Comparison of ENCODE assay signal across 8 cellular contexts in genomic region chr1:234772345-234773147, GRCh38.
A peak's percentile ranks its signal among the peaks of the same experiment; 100 is the strongest.
DNase-seq lines count a peak whose midpoint lies in the region; ATAC-seq, FAIRE-seq and TF ChIP-seq lines count a peak whose summit lies in the region.

No MANE protein-coding gene starts in this region.

- TF ChIP-seq POLR2A in gastrocnemius medialis (IDR thresholded peaks at IDR 0.05) = peak; percentile 43 to 66

- FAIRE-seq in D721Med (lab: Jason Lieb, UNC) = no peak

- no peaks in the 10 kb centered on the region for H3K27me3 Mint-ChIP-seq in CD4-positive, alpha-beta T cell

- H3K4me3 ChIP-seq in cardiac muscle cell (no peak overlapping the region), gastrocnemius medialis (no peak overlapping the region)

- H3K4me1 ChIP-seq in cardiac muscle cell (ENCODE audit: low read depth) = peaks cover 31% of the 10 kb centered on the region
- peaks cover 13 to 18% of the 10 kb centered on the region in 2 donors for H3K4me1 ChIP-seq in gastrocnemius medialis

- peak overlapping the region; percentile 42 for H3K4me3 Mint-ChIP-seq in CD4-positive, alpha-beta T cell

- peaks cover 56% of the 10 kb centered on the region for H3K4me1 Mint-ChIP-seq in CD4-positive, alpha-beta T cell (ENCODE audit: low read depth)

- POLR2A ChIA-PET in CD4-positive, alpha-beta T cell (lab: Charles Lee) = interaction anchor here (0.6 to 7.4 kb wide), 5 partner anchors 13 to 239 kb away, joined by 3 to 67 read pairs (median 11); partner anchors contain the start of gene IRF2BP2

- in situ Hi-C loops in SK-MEL-5 (cut with HindIII; ENCODE audit: low pct_unique_long_range_greater_than_20kb, low sequenced_read_pairs) = no loop called here
- in situ Hi-C loops in gastrocnemius medialis (cut with MboI; ENCODE audit: low sequenced_read_pairs in 4 of 4) = no loop called here

- H3K9me3 Mint-ChIP-seq in CD4-positive, alpha-beta T cell = no peaks in the 10 kb centered on the region

- peaks cover 4% of the 10 kb centered on the region for H3K27me3 ChIP-seq in CD4-positive, alpha-beta T cell (ENCODE audit: control insufficient read depth, insufficient read depth, low read length)
- H3K27me3 ChIP-seq in cardiac muscle cell (no peaks in the 10 kb centered on the region), gastrocnemius medialis (peaks cover 12 to 13% (median 13%) of the 10 kb centered on the region in 3 donors)

- peak; percentile 56 to 86 (median 76) for DNase-seq in CD4-positive, alpha-beta T cell
- DNase-seq in SK-MEL-5 (ENCODE audit: low read depth, low spot score) (peak; percentile 94), cardiac muscle cell (ENCODE audit: low read depth in 1 of 2, low spot score in 1 of 2) (peak; percentile 50 to 98), gastrocnemius medialis (peak; percentile 90 to 92), D721Med (ENCODE audit: insufficient read length, low spot score) (no peak)
- DNase-seq in activated naive CD4-positive, alpha-beta T cell treated with Interleukin-2 at 50 U/mL for 16 hours = peak; percentile 89

- intact Hi-C loops in CD4-positive, alpha-beta T cell (cut with DNase I, micrococcal nuclease) = loop anchor here (1.0 to 5.0 kb wide), 6 partner anchors 13 to 175 kb away; no protein-coding TSS in a partner anchor
- intact Hi-C loops in gastrocnemius medialis (cut with DNase I; ENCODE audit: low total_unique reads) = loop anchor here (1.0 to 5.0 kb wide), 3 partner anchors 46 to 275 kb away; no protein-coding TSS in a partner anchor

- peak overlapping the region; percentile 59 for H3K27ac ChIP-seq in CD4-positive, alpha-beta T cell (ENCODE audit: low read depth, low read length)
- H3K27ac ChIP-seq in cardiac muscle cell (peak overlapping the region; percentile 96), gastrocnemius medialis (peak overlapping the region; percentile 63 to 77 (median 70))

- peak overlapping the region; percentile 87 for H3K27ac Mint-ChIP-seq in CD4-positive, alpha-beta T cell

- no peaks in the 10 kb centered on the region for H3K9me3 ChIP-seq in CD4-positive, alpha-beta T cell (ENCODE audit: control insufficient read depth, low read length)
- no peaks in the 10 kb centered on the region for H3K9me3 ChIP-seq in cardiac muscle cell (ENCODE audit: low read depth)
- no peaks in the 10 kb centered on the region for H3K9me3 ChIP-seq in gastrocnemius medialis

- no peak for TF ChIP-seq CTCF in CD4-positive, alpha-beta T cell (IDR thresholded peaks at IDR 0.05)
- TF ChIP-seq CTCF in cardiac muscle cell (IDR thresholded peaks at IDR 0.05; ENCODE audit: low read depth, low read length) (no peak), gastrocnemius medialis (IDR thresholded peaks at IDR 0.05 in 4 of 5, conservative IDR thresholded peaks at IDR 0.05 in 1 of 5) (no peak), D721Med (IDR thresholded peaks at IDR 0.05; ENCODE audit: insufficient read depth, missing control alignments) (no peak)

- CTCF ChIA-PET in CD4-positive, alpha-beta T cell (lab: Charles Lee) = interaction anchor here (0.9 to 1.4 kb wide), 2 partner anchors 69 to 175 kb away, joined by 3 to 4 read pairs; no protein-coding TSS in a partner anchor

- H3K36me3 Mint-ChIP-seq in CD4-positive, alpha-beta T cell (ENCODE audit: low read depth) = no peaks in the 10 kb centered on the region

- peak; percentile 82 for ATAC-seq in CD4-positive, alpha-beta T cell (ENCODE audit: poor library complexity)
- ATAC-seq in GM19452 (IDR thresholded peaks at IDR 0.05; ENCODE audit: unreplicated experiment) (peak; percentile 90), HG03520 (IDR thresholded peaks at IDR 0.05; ENCODE audit: unreplicated experiment) (peak; percentile 85), gastrocnemius medialis (peak; percentile 99)

- no peaks in the 10 kb centered on the region for H3K36me3 ChIP-seq in cardiac muscle cell
- H3K36me3 ChIP-seq in gastrocnemius medialis = no peaks in the 10 kb centered on the region
